1 cellular context compared by ENCODE assay signal in the genomic region with DNA sequence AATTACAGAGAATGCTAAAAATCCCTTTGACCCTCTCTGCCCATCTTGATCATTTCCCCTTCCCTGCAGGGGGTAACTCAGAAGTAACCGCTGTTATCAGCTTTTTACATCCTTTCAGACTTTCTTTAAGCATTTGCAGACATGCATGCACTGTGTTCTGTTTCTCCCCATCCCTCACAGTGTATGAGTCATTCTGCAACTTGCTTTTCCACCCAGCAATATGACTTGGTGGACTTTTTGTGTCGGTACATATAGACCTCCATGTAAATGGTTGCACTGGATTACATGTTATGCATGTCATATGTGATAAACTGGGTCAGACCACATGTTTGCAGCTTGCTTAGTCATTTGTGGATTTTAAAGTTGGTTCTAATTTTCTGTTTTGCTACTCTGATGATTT.
TF ChIP-seq lines count a peak whose summit lies in the region.

No MANE protein-coding gene starts in this region.

TF ChIP-seq in H1, 55 proteins besides CTCF, POLR2A, EP300 and RAD21:
- TF ChIP-seq SP4 (IDR thresholded peaks at IDR 0.05; ENCODE audit: low read length), result no peak
- TF ChIP-seq KDM1A (IDR thresholded peaks at IDR 0.05; ENCODE audit: borderline replicate concordance, low read length), result no peak
- no peak for TF ChIP-seq BCL11A (IDR thresholded peaks at IDR 0.05; ENCODE audit: low read depth in 2 of 2, low read length in 2 of 2)
- TF ChIP-seq TCF12 (IDR thresholded peaks at IDR 0.05; ENCODE audit: low read depth, low read length), result no peak
- TF ChIP-seq TAF7 (optimal IDR thresholded peaks at IDR 0.05; ENCODE audit: borderline replicate concordance, low read depth, low read length), result no peak
- TF ChIP-seq SP2 (IDR thresholded peaks at IDR 0.05; ENCODE audit: low read length), result no peak
- TF ChIP-seq, protein P1, sequence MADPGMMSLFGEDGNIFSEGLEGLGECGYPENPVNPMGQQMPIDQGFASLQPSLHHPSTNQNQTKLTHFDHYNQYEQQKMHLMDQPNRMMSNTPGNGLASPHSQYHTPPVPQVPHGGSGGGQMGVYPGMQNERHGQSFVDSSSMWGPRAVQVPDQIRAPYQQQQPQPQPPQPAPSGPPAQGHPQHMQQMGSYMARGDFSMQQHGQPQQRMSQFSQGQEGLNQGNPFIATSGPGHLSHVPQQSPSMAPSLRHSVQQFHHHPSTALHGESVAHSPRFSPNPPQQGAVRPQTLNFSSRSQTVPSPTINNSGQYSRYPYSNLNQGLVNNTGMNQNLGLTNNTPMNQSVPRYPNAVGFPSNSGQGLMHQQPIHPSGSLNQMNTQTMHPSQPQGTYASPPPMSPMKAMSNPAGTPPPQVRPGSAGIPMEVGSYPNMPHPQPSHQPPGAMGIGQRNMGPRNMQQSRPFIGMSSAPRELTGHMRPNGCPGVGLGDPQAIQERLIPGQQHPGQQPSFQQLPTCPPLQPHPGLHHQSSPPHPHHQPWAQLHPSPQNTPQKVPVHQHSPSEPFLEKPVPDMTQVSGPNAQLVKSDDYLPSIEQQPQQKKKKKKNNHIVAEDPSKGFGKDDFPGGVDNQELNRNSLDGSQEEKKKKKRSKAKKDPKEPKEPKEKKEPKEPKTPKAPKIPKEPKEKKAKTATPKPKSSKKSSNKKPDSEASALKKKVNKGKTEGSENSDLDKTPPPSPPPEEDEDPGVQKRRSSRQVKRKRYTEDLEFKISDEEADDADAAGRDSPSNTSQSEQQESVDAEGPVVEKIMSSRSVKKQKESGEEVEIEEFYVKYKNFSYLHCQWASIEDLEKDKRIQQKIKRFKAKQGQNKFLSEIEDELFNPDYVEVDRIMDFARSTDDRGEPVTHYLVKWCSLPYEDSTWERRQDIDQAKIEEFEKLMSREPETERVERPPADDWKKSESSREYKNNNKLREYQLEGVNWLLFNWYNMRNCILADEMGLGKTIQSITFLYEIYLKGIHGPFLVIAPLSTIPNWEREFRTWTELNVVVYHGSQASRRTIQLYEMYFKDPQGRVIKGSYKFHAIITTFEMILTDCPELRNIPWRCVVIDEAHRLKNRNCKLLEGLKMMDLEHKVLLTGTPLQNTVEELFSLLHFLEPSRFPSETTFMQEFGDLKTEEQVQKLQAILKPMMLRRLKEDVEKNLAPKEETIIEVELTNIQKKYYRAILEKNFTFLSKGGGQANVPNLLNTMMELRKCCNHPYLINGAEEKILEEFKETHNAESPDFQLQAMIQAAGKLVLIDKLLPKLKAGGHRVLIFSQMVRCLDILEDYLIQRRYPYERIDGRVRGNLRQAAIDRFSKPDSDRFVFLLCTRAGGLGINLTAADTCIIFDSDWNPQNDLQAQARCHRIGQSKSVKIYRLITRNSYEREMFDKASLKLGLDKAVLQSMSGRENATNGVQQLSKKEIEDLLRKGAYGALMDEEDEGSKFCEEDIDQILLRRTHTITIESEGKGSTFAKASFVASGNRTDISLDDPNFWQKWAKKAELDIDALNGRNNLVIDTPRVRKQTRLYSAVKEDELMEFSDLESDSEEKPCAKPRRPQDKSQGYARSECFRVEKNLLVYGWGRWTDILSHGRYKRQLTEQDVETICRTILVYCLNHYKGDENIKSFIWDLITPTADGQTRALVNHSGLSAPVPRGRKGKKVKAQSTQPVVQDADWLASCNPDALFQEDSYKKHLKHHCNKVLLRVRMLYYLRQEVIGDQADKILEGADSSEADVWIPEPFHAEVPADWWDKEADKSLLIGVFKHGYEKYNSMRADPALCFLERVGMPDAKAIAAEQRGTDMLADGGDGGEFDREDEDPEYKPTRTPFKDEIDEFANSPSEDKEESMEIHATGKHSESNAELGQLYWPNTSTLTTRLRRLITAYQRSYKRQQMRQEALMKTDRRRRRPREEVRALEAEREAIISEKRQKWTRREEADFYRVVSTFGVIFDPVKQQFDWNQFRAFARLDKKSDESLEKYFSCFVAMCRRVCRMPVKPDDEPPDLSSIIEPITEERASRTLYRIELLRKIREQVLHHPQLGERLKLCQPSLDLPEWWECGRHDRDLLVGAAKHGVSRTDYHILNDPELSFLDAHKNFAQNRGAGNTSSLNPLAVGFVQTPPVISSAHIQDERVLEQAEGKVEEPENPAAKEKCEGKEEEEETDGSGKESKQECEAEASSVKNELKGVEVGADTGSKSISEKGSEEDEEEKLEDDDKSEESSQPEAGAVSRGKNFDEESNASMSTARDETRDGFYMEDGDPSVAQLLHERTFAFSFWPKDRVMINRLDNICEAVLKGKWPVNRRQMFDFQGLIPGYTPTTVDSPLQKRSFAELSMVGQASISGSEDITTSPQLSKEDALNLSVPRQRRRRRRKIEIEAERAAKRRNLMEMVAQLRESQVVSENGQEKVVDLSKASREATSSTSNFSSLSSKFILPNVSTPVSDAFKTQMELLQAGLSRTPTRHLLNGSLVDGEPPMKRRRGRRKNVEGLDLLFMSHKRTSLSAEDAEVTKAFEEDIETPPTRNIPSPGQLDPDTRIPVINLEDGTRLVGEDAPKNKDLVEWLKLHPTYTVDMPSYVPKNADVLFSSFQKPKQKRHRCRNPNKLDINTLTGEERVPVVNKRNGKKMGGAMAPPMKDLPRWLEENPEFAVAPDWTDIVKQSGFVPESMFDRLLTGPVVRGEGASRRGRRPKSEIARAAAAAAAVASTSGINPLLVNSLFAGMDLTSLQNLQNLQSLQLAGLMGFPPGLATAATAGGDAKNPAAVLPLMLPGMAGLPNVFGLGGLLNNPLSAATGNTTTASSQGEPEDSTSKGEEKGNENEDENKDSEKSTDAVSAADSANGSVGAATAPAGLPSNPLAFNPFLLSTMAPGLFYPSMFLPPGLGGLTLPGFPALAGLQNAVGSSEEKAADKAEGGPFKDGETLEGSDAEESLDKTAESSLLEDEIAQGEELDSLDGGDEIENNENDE (IDR thresholded peaks at IDR 0.05; ENCODE audit: insufficient replicate concordance, low read length), result no peak
- TF ChIP-seq GTF2F1 (IDR thresholded peaks at IDR 0.05; ENCODE audit: borderline replicate concordance, low read depth, low read length), result no peak
- TF ChIP-seq, protein P2, sequence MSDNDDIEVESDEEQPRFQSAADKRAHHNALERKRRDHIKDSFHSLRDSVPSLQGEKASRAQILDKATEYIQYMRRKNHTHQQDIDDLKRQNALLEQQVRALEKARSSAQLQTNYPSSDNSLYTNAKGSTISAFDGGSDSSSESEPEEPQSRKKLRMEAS (IDR thresholded peaks at IDR 0.05), result no peak
- no peak for TF ChIP-seq RNF2 (IDR thresholded peaks at IDR 0.05; ENCODE audit: borderline replicate concordance, low read depth, low read length, missing control alignments, poor library complexity, severe bottlenecking)
- no peak for TF ChIP-seq FOSL1 (IDR thresholded peaks at IDR 0.05; ENCODE audit: insufficient read depth, low read depth, low read length)
